ENCODE assay signal across 27 cellular contexts in the genomic region with DNA sequence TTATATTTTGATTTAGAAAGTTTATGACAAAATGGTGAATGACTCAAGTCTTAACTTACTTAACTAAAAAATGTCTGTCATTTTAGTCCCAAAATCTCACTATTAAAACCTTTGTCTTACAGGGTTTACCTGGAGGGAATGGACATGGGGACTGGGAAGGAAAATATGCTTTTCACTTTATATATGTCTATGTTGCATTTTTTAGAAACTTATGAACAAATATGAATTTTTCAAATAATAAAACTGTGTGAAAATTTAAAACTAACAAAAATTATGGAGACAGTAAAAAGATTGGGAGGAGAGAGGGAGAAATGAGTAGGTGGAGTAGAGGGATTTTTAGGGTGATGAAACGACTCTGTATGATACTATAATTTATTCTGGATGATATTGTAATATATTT. TPM values are rescaled to one million over a fixed set of nuclear protein-coding genes. Genes with fewer than 3 reads are reported as not detected.
"Had no signal": no experiment of that assay in that cellular context is flagged by ENCODE, and none has a peak within 500 bp of the region (broad histone marks: within the 10 kb centered on the region; RNA-seq: fewer than 3 reads in every experiment).

No MANE protein-coding gene starts in this region.

- H3K27ac ChIP-seq: stomach, suprapubic skin, testis, thoracic aorta, thyroid gland, tibial artery, tibial nerve, transverse colon, upper lobe of left lung, upper lobe of right lung, uterus, vagina had no signal

- H3K36me3 ChIP-seq: stomach, suprapubic skin, thoracic aorta, thyroid gland, tibial artery, tibial nerve, transverse colon, upper lobe of left lung, upper lobe of right lung, uterus, vagina had no signal

- H3K27me3 ChIP-seq: testis, thyroid gland, tibial artery, uterus, vagina had no signal

- H3K4me1 ChIP-seq: suprapubic skin, testis, thyroid gland, tibial nerve, transverse colon, uterus had no signal

- FAIRE-seq: urothelium cell line had no signal

- ATAC-seq: stimulated activated effector memory CD8-positive, alpha-beta T cell treated with anti-CD3 and anti-CD28 coated beads, Interleukin-12 subunit alpha, Interleukin-12 subunit beta, amount 100 ng/mL, for 72 hours; stimulated activated memory B cell treated with anti-CD40 and anti-IgM and Interleukin-4, amounts not matched to agents 10 μg/mL and 1 μg/mL and 100 μg/mL, for 72 hours; stimulated activated naive B cell treated with anti-CD40 and anti-IgM and Interleukin-4, amounts not matched to agents 10 μg/mL and 1 μg/mL and 100 μg/mL, for 72 hours; stimulated activated naive CD8-positive, alpha-beta T cell treated with anti-CD3 and anti-CD28 coated beads, Interleukin-15, amount 100 ng/mL, for 72 hours; stimulated activated naive CD8-positive, alpha-beta T cell treated with anti-CD3 and anti-CD28 coated beads, Interleukin-15, Interleukin-2, amounts not matched to agents 100 U/mL and 50 U/mL, for 24 hours; upper lobe of right lung had no signal

- H3K9me3 ChIP-seq: stomach, suprapubic skin, testis, thoracic aorta, thyroid gland, tibial artery, tibial nerve, transverse colon, upper lobe of left lung, upper lobe of right lung, uterus, vagina had no signal

- DNase-seq: stimulated activated CD4-positive, alpha-beta T cell treated with anti-CD3 and anti-CD28 coated beads, Interleukin-2, amount 100 ng/mL, for 48 hours; stimulated activated CD4-positive, alpha-beta T cell treated with anti-CD3 and anti-CD28 coated beads, Interleukin-4, amount 100 ng/mL, for 1 hour; stimulated activated CD4-positive, alpha-beta T cell treated with anti-CD3 and anti-CD28 coated beads, Interleukin-4, amount 100 ng/mL, for 24 hours; stimulated activated CD4-positive, alpha-beta T cell treated with anti-CD3 and anti-CD28 coated beads, Interleukin-4, amount 100 ng/mL, for 4 hours; stimulated activated CD8-positive, alpha-beta memory T cell treated with anti-CD3 and anti-CD28 coated beads, Interleukin-4, amount 100 ng/mL, for 48 hours; stimulated activated naive B cell treated with anti-CD40 and anti-IgM and Interleukin-4, amounts not matched to agents 10 μg/mL and 1 μg/mL and 100 μg/mL, for 72 hours; stimulated activated naive CD4-positive, alpha-beta T cell; stimulated activated naive CD4-positive, alpha-beta T cell treated with Interleukin-2 at 50 U/mL for 16 hours; stimulated activated naive CD8-positive, alpha-beta T cell treated with anti-CD3 and anti-CD28 coated beads, Interleukin-15, amount 100 ng/mL, for 72 hours; stimulated activated naive CD8-positive, alpha-beta T cell treated with anti-CD3 and anti-CD28 coated beads, Interleukin-15, Interleukin-2, amounts not matched to agents 100 U/mL and 50 U/mL, for 24 hours; stomach; substantia nigra; testis; thyroid gland; tibial artery; transverse colon; trophoblast cell; upper lobe of left lung; upper lobe of right lung; uterus had no signal

- H3K4me3 ChIP-seq: stomach, suprapubic skin, testis, thoracic aorta, thyroid gland, tibial artery, tibial nerve, transverse colon, upper lobe of left lung, upper lobe of right lung, uterus, vagina had no signal

RNA-seq across cellular contexts. Expression of a gene that starts 6.2 kb away (rescaled TPM):
- total RNA-seq: stomach had no signal
